8 cellular contexts compared by ENCODE assay signal in genomic region chrX:41759817-41760216, GRCh38.
DNase-seq lines count a peak whose midpoint lies in the region; ATAC-seq, FAIRE-seq and TF ChIP-seq lines count a peak whose summit lies in the region.

No MANE protein-coding gene starts in this region.

- H3K9me3 ChIP-seq in iPS DF 6.9 (ENCODE audit: control insufficient read depth, insufficient read depth, low read length) = no peaks in the 10 kb centered on the region

- no peak for ATAC-seq in GM19395 (IDR thresholded peaks at IDR 0.05; ENCODE audit: unreplicated experiment)
- ATAC-seq in HG03354 (IDR thresholded peaks at IDR 0.05; ENCODE audit: poor library complexity, severe bottlenecking, unreplicated experiment) = no peak

- no peak overlapping the region for H3K4me3 ChIP-seq in iPS DF 6.9 (ENCODE audit: low read length)

- H3K4me1 ChIP-seq in iPS DF 6.9 (ENCODE audit: control insufficient read depth, insufficient read depth, low read length) = no peaks in the 10 kb centered on the region

- H3K36me3 ChIP-seq in iPS DF 6.9 (ENCODE audit: control insufficient read depth, insufficient read depth, low read length) = no peaks in the 10 kb centered on the region

- H3K27ac ChIP-seq in iPS DF 6.9 (ENCODE audit: low read length) = no peak overlapping the region

- peak; percentile 72 for TF ChIP-seq CTCF in GM13977 (IDR thresholded peaks at IDR 0.05; ENCODE audit: extremely low read depth, insufficient read depth, missing control alignments)

- WGBS in iPS DF 6.9 (ENCODE audit: insufficient coverage, insufficient read length) = no CpG with 5 or more reads among the region's 3 CpGs

- DNase-seq in AG08395 (ENCODE audit: low spot score) = peak; percentile 7
- DNase-seq in GM13977 (ENCODE audit: low spot score) = peak; percentile 40
- DNase-seq in iPS DF 6.9 (ENCODE audit: low read depth, low spot score) = peak; percentile 9
- DNase-seq in central memory CD4-positive, alpha-beta T cell = no peak
- DNase-seq in HK-2 (ENCODE audit: unreplicated experiment) = no peak

- FAIRE-seq in TTC549 (lab: Jason Lieb, UNC) = peak; percentile 28

- in situ Hi-C loops in GM13977 (cut with MboI; ENCODE audit: low pct_unique_long_range_greater_than_20kb, low sequenced_read_pairs, unreplicated experiment) = loop anchor here (10.0 kb wide), 1 partner anchor 205 kb away; no protein-coding TSS in a partner anchor

- H3K27me3 ChIP-seq in iPS DF 6.9 (ENCODE audit: control insufficient read depth, insufficient read depth, low read length) = no peaks in the 10 kb centered on the region

Comparison
In these comparisons a context has a peak if more than half of its experiments do, and no peak if none do; other contexts are left out.
1. DNase-seq: peak in AG08395 (single experiment), GM13977 (single experiment) and iPS DF 6.9 (single experiment); none in central memory CD4-positive, alpha-beta T cell (single experiment) and HK-2 (single experiment).